28 cellular contexts compared by ENCODE assay signal in genomic region chr6:38336922-38337321, GRCh38.
"Had no signal": no experiment of that assay in that cellular context is flagged by ENCODE, and none has a peak within 500 bp of the region (broad histone marks: within the 10 kb centered on the region; RNA-seq: fewer than 3 reads in every experiment).

No MANE protein-coding gene starts in this region.

- H3K4me1 Mint-ChIP-seq: activated naive CD8-positive, alpha-beta T cell treated with anti-CD3 and anti-CD28 coated beads, Interleukin-2, amount 50 U/mL, for 24 hours had no signal

- H3K27ac Mint-ChIP-seq: activated CD8-positive, alpha-beta T cell treated with anti-CD3 and anti-CD28 coated beads, Interleukin-2, amount 10 ng/mL, durations not matched to agents 7 days and 5 days; activated naive CD4-positive, alpha-beta T cell treated with anti-CD3 and anti-CD28 coated beads, Interleukin-2, amount 50 U/mL, for 72 hours; activated naive CD8-positive, alpha-beta T cell treated with anti-CD3 and anti-CD28 coated beads, Interleukin-2, amount 50 U/mL, for 24 hours; T-helper 1 cell treated with Interleukin-12 subunit alpha and Interleukin-12 subunit beta and Interleukin-4 antibody, amounts not matched to agents 30 μg/mL and 1 μg/mL, for 36 hours had no signal

- H3K4me3 Mint-ChIP-seq: activated CD8-positive, alpha-beta T cell treated with anti-CD3 and anti-CD28 coated beads, Interleukin-2, amount 10 ng/mL, durations not matched to agents 7 days and 5 days; activated naive CD8-positive, alpha-beta T cell treated with anti-CD3 and anti-CD28 coated beads, Interleukin-2, amount 50 U/mL, for 24 hours; brain; T-helper 1 cell treated with Interleukin-12 subunit alpha and Interleukin-12 subunit beta and Interleukin-4 antibody, amounts not matched to agents 30 μg/mL and 1 μg/mL, for 36 hours had no signal

- DNase-seq: activated CD4-positive, alpha-beta T cell treated with anti-CD3 and anti-CD28 coated beads for 4 hours; activated CD8-positive, alpha-beta memory T cell treated with anti-CD3 and anti-CD28 coated beads, Interleukin-2, amount 50 U/mL, for 48 hours; activated CD8-positive, alpha-beta T cell treated with anti-CD3 and anti-CD28 coated beads, Interleukin-2, amount 10 ng/mL, durations not matched to agents 7 days and 5 days; activated effector memory CD4-positive, alpha-beta T cell treated with anti-CD3 and anti-CD28 coated beads, Interleukin-2, amount 50 U/mL, for 16 hours; activated naive CD4-positive, alpha-beta T cell treated with Interleukin-2 at 50 U/mL for 16 hours; activated naive CD8-positive, alpha-beta T cell treated with anti-CD3 and anti-CD28 coated beads, Interleukin-2, amount 50 U/mL, for 24 hours; activated T-cell treated with anti-CD3 and anti-CD28 coated beads, Interleukin-2, amount 50 U/mL, for 1 hour; amniotic stem cell; KG1; MV-4-11; NCI-H1092 treated with DMSO at 0.1 percent for 48 hours; NCI-H1417 treated with DMSO at 0.1 percent for 48 hours; NCI-H1694; NCI-H2029; NCI-H2107; NCI-H2171 treated with DMSO at 0.1 percent for 48 hours; NCI-H226; NCI-H510A; NCI-H69; NK-92 treated with Interleukin-12 subunit alpha and Interleukin-12 subunit beta, amount 100 ng/mL, for 24 hours; Peyer's patch; Right ventricle myocardium superior had no signal

- H3K4me3 ChIP-seq: ascending aorta, Peyer's patch, SJSA1 had no signal

- H3K27me3 ChIP-seq: ascending aorta, Peyer's patch, SJSA1 had no signal

- H3K4me1 ChIP-seq: ascending aorta, Peyer's patch had no signal

- H3K27me3 Mint-ChIP-seq: activated naive CD8-positive, alpha-beta T cell treated with anti-CD3 and anti-CD28 coated beads, Interleukin-2, amount 50 U/mL, for 24 hours; brain had no signal

- H3K27ac ChIP-seq: ascending aorta, Peyer's patch, RWPE1 had no signal

- H3K36me3 ChIP-seq: ascending aorta, Peyer's patch, SJSA1 had no signal
